Comparison of ENCODE assay signal across 18 cellular contexts in the genomic region with DNA sequence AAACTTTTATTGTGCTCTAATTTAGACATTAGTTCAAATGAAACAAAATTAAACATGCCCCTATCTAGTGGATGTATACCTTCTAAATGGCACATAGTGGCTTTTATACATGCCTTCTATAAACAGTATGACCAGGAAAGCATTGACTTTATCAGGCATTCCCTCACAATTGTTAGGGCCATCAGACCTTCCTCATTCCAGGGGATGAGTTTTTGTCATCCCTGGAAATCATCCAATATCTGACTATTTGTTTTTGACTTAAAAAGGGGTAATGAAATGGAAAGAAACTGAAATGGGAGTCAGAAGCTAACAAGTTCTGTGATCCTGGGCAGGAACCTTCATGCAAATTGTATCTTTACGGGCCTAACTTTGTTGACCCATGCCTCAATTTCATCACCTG. TPM values are rescaled to one million over a fixed set of nuclear protein-coding genes. Genes with fewer than 3 reads are reported as not detected.
"Had no signal": no experiment of that assay in that cellular context is flagged by ENCODE, and none has a peak within 500 bp of the region (broad histone marks: within the 10 kb centered on the region; RNA-seq: fewer than 3 reads in every experiment).

No MANE protein-coding gene starts in this region.

- H3K27me3 Mint-ChIP-seq: activated CD4-positive, alpha-beta memory T cell treated with anti-CD3 and anti-CD28 coated beads, Interleukin-2, amount 10 ng/mL, durations not matched to agents 7 days and 5 days; activated CD4-positive, alpha-beta T cell treated with anti-CD3 and anti-CD28 coated beads for 36 hours; activated naive CD8-positive, alpha-beta T cell treated with anti-CD3 and anti-CD28 coated beads, Interleukin-2, amount 10 ng/mL, durations not matched to agents 7 days and 5 days had no signal

- ATAC-seq: activated CD4-positive, alpha-beta T cell treated with anti-CD3 and anti-CD28 coated beads for 36 hours; body of pancreas; gastrocnemius medialis; left lung; WTC11 had no signal

- H3K27ac ChIP-seq: body of pancreas, gastrocnemius medialis, left lung, tibial artery had no signal

- H3K4me1 Mint-ChIP-seq: WTC11 had no signal

- DNase-seq: activated CD4-positive, alpha-beta memory T cell treated with anti-CD3 and anti-CD28 coated beads, Interleukin-2, amount 10 ng/mL, durations not matched to agents 7 days and 5 days; activated CD4-positive, alpha-beta T cell treated with anti-CD3 and anti-CD28 coated beads for 36 hours; activated gamma-delta T cell treated with Interleukin-2 at 50 U/mL for 16 hours; activated naive CD8-positive, alpha-beta T cell treated with anti-CD3 and anti-CD28 coated beads, Interleukin-2, amount 10 ng/mL, durations not matched to agents 7 days and 5 days; body of pancreas; gastrocnemius medialis; head of caudate nucleus; left lung; midbrain; stimulated activated naive CD4-positive, alpha-beta T cell treated with Interleukin-2 at 50 U/mL for 16 hours; substantia nigra; tibial artery had no signal

- H3K4me1 ChIP-seq: body of pancreas, gastrocnemius medialis, left lung, tibial artery had no signal

- H3K4me3 ChIP-seq: body of pancreas, gastrocnemius medialis, left lung, tibial artery had no signal

- H3K9me3 ChIP-seq: body of pancreas, gastrocnemius medialis, left lung, tibial artery had no signal

- H3K4me3 Mint-ChIP-seq: activated CD4-positive, alpha-beta memory T cell treated with anti-CD3 and anti-CD28 coated beads, Interleukin-2, amount 10 ng/mL, durations not matched to agents 7 days and 5 days; activated CD4-positive, alpha-beta T cell treated with anti-CD3 and anti-CD28 coated beads for 36 hours; activated naive CD8-positive, alpha-beta T cell treated with anti-CD3 and anti-CD28 coated beads, Interleukin-2, amount 10 ng/mL, durations not matched to agents 7 days and 5 days; neural crest cell; T-helper 2 cell treated with Interferon-gamma antibody and Interleukin-4, amounts not matched to agents 5 μg/mL and 100 μg/mL, for 36 hours; WTC11 had no signal

- H3K27ac Mint-ChIP-seq: activated CD4-positive, alpha-beta memory T cell treated with anti-CD3 and anti-CD28 coated beads, Interleukin-2, amount 10 ng/mL, durations not matched to agents 7 days and 5 days; activated naive CD8-positive, alpha-beta T cell treated with anti-CD3 and anti-CD28 coated beads, Interleukin-2, amount 10 ng/mL, durations not matched to agents 7 days and 5 days; progenitor cell of endocrine pancreas; T-helper 2 cell treated with Interferon-gamma antibody and Interleukin-4, amounts not matched to agents 5 μg/mL and 100 μg/mL, for 36 hours; WTC11 had no signal

- H3K36me3 ChIP-seq: gastrocnemius medialis, left lung, tibial artery had no signal

- H3K27me3 ChIP-seq: body of pancreas, left lung, tibial artery had no signal

- H3K9me3 Mint-ChIP-seq: activated naive CD8-positive, alpha-beta T cell treated with anti-CD3 and anti-CD28 coated beads, Interleukin-2, amount 10 ng/mL, durations not matched to agents 7 days and 5 days had no signal

RNA-seq across cellular contexts. Expression of a gene that starts 58.0 kb away (rescaled TPM):
- total RNA-seq: dermis microvascular lymphatic vessel endothelial cell, fibroblast of lung had no signal
- polyA plus RNA-seq: fibroblast of lung had no signal
